ENCODE assay signal across 1 cellular context in the genomic region with DNA sequence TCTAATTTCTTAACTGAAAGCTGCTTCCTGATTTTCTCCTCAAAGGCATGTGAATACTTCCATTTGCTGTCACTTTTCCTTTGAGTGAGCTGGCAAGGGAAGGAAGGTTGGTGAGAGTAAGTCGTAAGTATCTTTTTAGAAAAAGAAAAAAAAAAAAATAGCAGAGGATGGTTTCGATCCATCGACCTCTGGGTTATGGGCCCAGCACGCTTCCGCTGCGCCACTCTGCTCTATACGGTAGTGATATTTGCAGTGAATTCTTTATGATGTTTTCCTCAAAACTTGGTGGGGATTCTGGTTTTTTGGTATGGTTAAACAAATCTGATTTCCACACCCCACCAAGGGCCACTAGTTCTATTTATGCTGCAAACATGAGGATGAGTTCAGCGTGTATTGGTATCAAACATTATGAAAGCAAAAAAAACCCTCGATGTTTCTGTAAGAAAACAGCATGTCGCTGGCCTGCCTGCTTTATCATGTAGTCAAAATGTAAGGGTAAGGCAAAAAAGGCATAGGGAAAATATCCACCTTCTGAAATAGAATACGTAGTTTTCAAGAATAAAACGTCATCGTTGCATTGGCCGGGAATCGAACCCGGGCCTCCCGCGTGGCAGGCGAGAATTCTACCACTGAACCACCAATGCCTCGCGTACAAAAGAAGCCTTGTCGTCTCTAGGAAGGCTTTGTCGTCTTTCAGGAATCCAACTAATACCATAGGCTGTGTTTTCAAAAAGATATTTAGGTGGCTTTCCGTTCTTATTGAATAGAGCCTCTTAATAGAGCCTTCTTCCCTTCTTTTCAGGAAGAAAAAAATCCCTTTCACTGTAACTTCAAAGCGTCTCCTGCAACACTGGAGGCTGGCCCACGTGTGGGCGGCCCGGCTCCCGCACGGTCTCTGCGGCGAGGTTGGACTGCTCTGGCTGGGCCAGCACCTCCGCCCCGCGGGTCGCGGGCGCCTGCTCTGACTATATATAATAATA.
A peak's percentile ranks its signal among the peaks of the same experiment; 100 is the strongest.
TF ChIP-seq lines count a peak whose summit lies in the region.

No MANE protein-coding gene starts in this region.

TF ChIP-seq in IMR-90, 13 proteins besides CTCF, POLR2A, EP300 and RAD21:
- no peak; the same call in 1 of the 2 replicates for TF ChIP-seq USF2 (IDR thresholded peaks at IDR 0.05; ENCODE audit: low read depth, low read length)
- peak; percentile 66; the same call in 1 of the 2 replicates for TF ChIP-seq CHD1 (IDR thresholded peaks at IDR 0.05; ENCODE audit: low read depth, low read length)
- peak; percentile 60; the same call in 1 of the 2 replicates for TF ChIP-seq MXI1 (IDR thresholded peaks at IDR 0.05; ENCODE audit: borderline replicate concordance, low read depth, low read length)
- no peak for TF ChIP-seq SMC3 (IDR thresholded peaks at IDR 0.05; ENCODE audit: low read depth, low read length)
- TF ChIP-seq CEBPB (IDR thresholded peaks at IDR 0.05; ENCODE audit: low read depth, low read length) = no peak
- TF ChIP-seq BHLHE40 (IDR thresholded peaks at IDR 0.05; ENCODE audit: low read depth, low read length) = peak; percentile 12; the same call in 1 of the 2 replicates
- TF ChIP-seq MAZ (IDR thresholded peaks at IDR 0.05; ENCODE audit: borderline replicate concordance, low read depth, low read length) = 0 out of 2 replicates have a peak, but pooled peaks have one; percentile 12
- peak; percentile 92 for TF ChIP-seq FOS (IDR thresholded peaks at IDR 0.05; ENCODE audit: low read depth, low read length)
